ENCODE assay signal across 8 cellular contexts in the genomic region with DNA sequence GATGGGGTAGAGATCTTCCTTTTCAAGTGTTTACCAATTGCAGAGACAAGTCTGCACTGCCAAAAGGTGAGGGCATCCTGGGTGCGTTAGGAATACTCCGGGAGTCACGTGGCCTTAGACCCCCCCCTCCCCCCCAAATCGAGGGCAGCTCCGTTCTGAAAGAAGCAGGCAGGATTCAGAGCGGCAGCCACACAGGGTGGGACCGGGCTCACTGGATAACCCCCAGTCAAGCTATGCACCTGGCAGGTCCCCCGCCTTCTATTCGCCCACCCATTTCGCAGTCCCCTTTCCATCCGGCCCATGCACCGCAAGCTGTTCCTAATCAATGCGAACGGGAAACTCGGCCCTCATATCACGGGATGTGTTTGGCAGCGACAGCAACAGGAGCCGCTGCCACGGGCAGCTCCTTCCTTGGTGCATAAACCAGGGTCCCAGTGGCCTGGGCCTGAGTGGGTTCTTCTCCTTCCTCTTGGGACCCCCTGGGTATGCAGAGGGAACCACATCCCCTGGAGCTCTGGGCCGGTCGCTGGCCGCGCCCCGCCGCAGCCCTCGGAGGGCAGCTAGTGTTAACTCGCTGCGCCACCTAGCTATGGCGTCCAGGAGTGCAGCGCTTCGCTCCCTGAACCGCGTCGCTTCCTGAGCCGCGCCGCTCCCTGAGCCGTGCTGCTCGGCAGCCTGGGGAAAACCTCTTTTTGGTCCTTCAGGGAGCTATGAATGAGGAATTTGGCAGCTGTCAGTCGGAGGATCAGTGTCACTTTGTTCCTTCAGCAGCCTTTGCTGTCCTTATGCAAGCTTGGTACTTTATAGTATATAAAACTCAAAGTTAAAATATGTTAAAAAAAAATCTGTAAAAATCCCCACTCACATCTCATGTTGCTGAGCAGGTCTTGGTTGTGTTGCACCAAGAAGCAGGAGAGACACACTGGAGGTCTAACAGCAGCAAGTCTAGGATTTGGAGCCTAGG. TPM values are rescaled to one million over a fixed set of nuclear protein-coding genes. Genes with fewer than 3 reads are reported as not detected.
DNase-seq lines count a peak whose midpoint lies in the region; ATAC-seq and TF ChIP-seq lines count a peak whose summit lies in the region.

No MANE protein-coding gene starts in this region.

- H3K9me3 Mint-ChIP-seq in activated naive CD4-positive, alpha-beta T cell treated with anti-CD3 and anti-CD28 coated beads, Interleukin-2, amount 50 U/mL, for 72 hours = no peaks in the 10 kb centered on the region

- H3K36me3 Mint-ChIP-seq in activated naive CD4-positive, alpha-beta T cell treated with anti-CD3 and anti-CD28 coated beads, Interleukin-2, amount 50 U/mL, for 72 hours = no peaks in the 10 kb centered on the region

- peak; percentile 67 for DNase-seq in MV-4-11 (lab: John Stamatoyannopoulos, UW)
- DNase-seq in SKM-1 (lab: John Stamatoyannopoulos, UW; ENCODE audit: unreplicated experiment) = peak; percentile 57
- DNase-seq in activated naive CD4-positive, alpha-beta T cell treated with anti-CD3 and anti-CD28 coated beads, Interleukin-2, amount 50 U/mL, for 72 hours (ENCODE audit: low spot score in 2 of 2) = peak; percentile 77 to 85
- peak; percentile 89 for DNase-seq in globus pallidus (ENCODE audit: low spot score)
- DNase-seq in nucleus accumbens (lab: John Stamatoyannopoulos, UW) = peak in 51 of 56 donors; percentile 35 to 91 (median 75)
- peak in 46 of 49 donors; percentile 52 to 90 (median 78) for DNase-seq in substantia nigra (lab: John Stamatoyannopoulos, UW)

- peak; percentile 92 for TF ChIP-seq CTCF in 22Rv1 (IDR thresholded peaks at IDR 0.05)

- H3K27ac Mint-ChIP-seq in activated naive CD4-positive, alpha-beta T cell treated with anti-CD3 and anti-CD28 coated beads, Interleukin-2, amount 50 U/mL, for 72 hours = no peak overlapping the region

- TF ChIP-seq POLR2A in GM18505 (IDR thresholded peaks at IDR 0.05; ENCODE audit: borderline replicate concordance, extremely low read depth, insufficient read depth, insufficient read length) = no peak

- peak; percentile 53 for ATAC-seq in GM18505 (IDR thresholded peaks at IDR 0.05; ENCODE audit: unreplicated experiment)
- ATAC-seq in activated naive CD4-positive, alpha-beta T cell treated with anti-CD3 and anti-CD28 coated beads, Interleukin-2, amount 50 U/mL, for 72 hours = peak; percentile 97 to 98

- H3K27ac ChIP-seq in 22Rv1 (peak overlapping the region; percentile 68), substantia nigra (ENCODE audit: low read depth, low read length, poor library complexity, severe bottlenecking) (peak overlapping the region; percentile 99)

RNA-seq across cellular contexts. Expression of gene LYL1, which starts 41.4 kb away (rescaled TPM):
- total RNA-seq in activated naive CD4-positive, alpha-beta T cell treated with anti-CD3 and anti-CD28 coated beads, Interleukin-2, amount 50 U/mL, for 72 hours = 1 to 10 TPM in 1 of 2 donors, under 1 TPM in 1; 0.71 to 3.2 TPM

RNA-seq across cellular contexts. Expression of gene TRMT1, which starts 55.3 kb away (rescaled TPM):
- 10 to 100 TPM; 65.5 to 82.4 TPM for total RNA-seq in activated naive CD4-positive, alpha-beta T cell treated with anti-CD3 and anti-CD28 coated beads, Interleukin-2, amount 50 U/mL, for 72 hours

RNA-seq across cellular contexts. Expression of gene NACC1, which starts 56.8 kb away (rescaled TPM):
- 10 to 100 TPM; 56.0 to 67.0 TPM for total RNA-seq in activated naive CD4-positive, alpha-beta T cell treated with anti-CD3 and anti-CD28 coated beads, Interleukin-2, amount 50 U/mL, for 72 hours

Comparison
In these comparisons a context has a peak if more than half of its experiments do, and no peak if none do; other contexts are left out.
1. Peak in every context shown above with its lines: DNase-seq, ATAC-seq and H3K27ac ChIP-seq.